Comparison of ENCODE assay signal across 11 cellular contexts in genomic region chr10:9613338-9613737, GRCh38.
DNase-seq lines count a peak whose midpoint lies in the region; ATAC-seq and TF ChIP-seq lines count a peak whose summit lies in the region.
"Had no signal": no experiment of that assay in that cellular context is flagged by ENCODE, and none has a peak within 500 bp of the region (broad histone marks: within the 10 kb centered on the region; RNA-seq: fewer than 3 reads in every experiment).

No MANE protein-coding gene starts in this region.

- no peak overlapping the region for H3K4ac ChIP-seq in IMR-90 (ENCODE audit: low read depth, low read length)

- peak overlapping the region; percentile 75 for H3K18ac ChIP-seq in IMR-90 (ENCODE audit: low read depth, low read length)

- H3K4me2 ChIP-seq in IMR-90 (ENCODE audit: low read depth, low read length): no peak overlapping the region
- H3K4me2 ChIP-seq: BLaER1 had no signal

- no peaks in the 10 kb centered on the region for H3K9me1 ChIP-seq in IMR-90 (ENCODE audit: insufficient read depth, low read length)

- H4K91ac ChIP-seq in IMR-90 (ENCODE audit: insufficient read depth, low read depth, low read length): no peak overlapping the region

- intact Hi-C loops in IMR-90 (cut with micrococcal nuclease) (no loop called here), posterior vena cava (cut with DNase I) (no loop called here), transverse colon (cut with DNase I; ENCODE audit: low total_unique reads) (no loop called here)

- no peak overlapping the region for H2AK5ac ChIP-seq in IMR-90 (ENCODE audit: low read depth, low read length)

- no peak overlapping the region for H3K56ac ChIP-seq in IMR-90 (ENCODE audit: extremely low read depth, insufficient read depth, low read length)

- H3K23ac ChIP-seq in IMR-90 (ENCODE audit: low read depth, low read length): no peak overlapping the region

- no peaks in the 10 kb centered on the region for H4K20me1 ChIP-seq in IMR-90 (ENCODE audit: insufficient read depth, low read length)
- H4K20me1 ChIP-seq: BLaER1 had no signal

- no peak overlapping the region for H2BK120ac ChIP-seq in IMR-90 (ENCODE audit: low read depth, low read length)

- H3K27ac ChIP-seq in IMR-90 (ENCODE audit: insufficient read depth, low read length) (no peak overlapping the region), transverse colon (no peak overlapping the region)
- H3K27ac ChIP-seq: BLaER1 had no signal

- H3K4me3 ChIP-seq in IMR-90 (ENCODE audit: insufficient read depth, low read depth, low read length) (no peak overlapping the region), transverse colon (no peak overlapping the region)
- H3K4me3 ChIP-seq: BLaER1 had no signal

- ATAC-seq in GM19372 (IDR thresholded peaks at IDR 0.05; ENCODE audit: low read depth, unreplicated experiment) (peak; percentile 82), HG02884 (IDR thresholded peaks at IDR 0.05; ENCODE audit: unreplicated experiment) (peak; percentile 95), IMR-90 (ENCODE audit: low read depth) (no peak)

- no TSS peak for BruUV-seq in IMR-90 (replicated peaks; lab: Mats Ljungman, UMichigan)

- H3K36me3 ChIP-seq in IMR-90 (ENCODE audit: control insufficient read depth, insufficient read depth, low read length) (no peaks in the 10 kb centered on the region), transverse colon (no peaks in the 10 kb centered on the region)
- H3K36me3 ChIP-seq: BLaER1 had no signal

- no peak overlapping the region for H4K5ac ChIP-seq in IMR-90 (ENCODE audit: low read depth, low read length)

- no peak overlapping the region for H3K14ac ChIP-seq in IMR-90 (replicated peaks; ENCODE audit: low read depth, low read length)

- H2AK9ac ChIP-seq in IMR-90 (replicated peaks; ENCODE audit: low read depth, low read length, poor library complexity): no peak overlapping the region

- WGBS in IMR-90 (ENCODE audit: extremely low coverage in 2 of 2, insufficient read length in 1 of 2), 2 experiments: no CpG with 5 or more reads among the region's 2 CpGs
- 25 to 48% methylated on average over 2 of the region's 2 CpGs for WGBS in transverse colon (ENCODE audit: low coverage in 1 of 2), 2 donors

- H2BK15ac ChIP-seq in IMR-90 (ENCODE audit: low read depth, low read length): no peak overlapping the region

- H3K27me3 ChIP-seq in IMR-90 (ENCODE audit: control insufficient read depth, insufficient read depth, low read length) (no peaks in the 10 kb centered on the region), transverse colon (no peaks in the 10 kb centered on the region)
- H3K27me3 ChIP-seq: BLaER1 had no signal

- H2BK5ac ChIP-seq in IMR-90 (ENCODE audit: low read depth, low read length, poor library complexity, severe bottlenecking): no peak overlapping the region

- H4K8ac ChIP-seq in IMR-90 (ENCODE audit: low read depth in 2 of 2, low read length in 2 of 2): no peak overlapping the region; a peak in 1 of 4 replicates

- no peak overlapping the region for H3K9ac ChIP-seq in IMR-90 (ENCODE audit: low read depth, low read length)
- H3K9ac ChIP-seq: BLaER1 had no signal

- CTCF ChIA-PET in GM10248 (lab: Yijun Ruan, JAX): no interaction called here
- CTCF ChIA-PET in IMR-90 (lab: Yijun Ruan, JAX): interaction anchor here (1.0 kb wide), 1 partner anchor 10 kb away, joined by 3 read pairs; no protein-coding TSS in a partner anchor

- H3K9me3 ChIP-seq in IMR-90 (ENCODE audit: control insufficient read depth, insufficient read depth, low read length) (no peaks in the 10 kb centered on the region), transverse colon (no peaks in the 10 kb centered on the region)
- H3K9me3 ChIP-seq: BLaER1 had no signal

- POLR2A ChIA-PET in GM10248 (lab: Yijun Ruan, JAX) (no interaction called here), IMR-90 (lab: Charles Lee; ENCODE audit: unreplicated experiment) (no interaction called here)

- H3K4me1 ChIP-seq in IMR-90 (ENCODE audit: control insufficient read depth, insufficient read depth, low read length) (0 out of 2 replicates have a peak, but pooled peaks cover 1% of the 10 kb centered on the region), transverse colon (no peaks in the 10 kb centered on the region)
- H3K4me1 ChIP-seq: BLaER1 had no signal

- dilution Hi-C loops in IMR-90 (cut with HindIII; ENCODE audit: low sequenced_read_pairs, unreplicated experiment): no loop called here

- peak; percentile 31 for DNase-seq in GM10248 (ENCODE audit: extremely low spot score)
- DNase-seq in IMR-90: peak; percentile 16
- no peak for DNase-seq in COLO668 (lab: John Stamatoyannopoulos, UW; ENCODE audit: unreplicated experiment)
- DNase-seq in posterior vena cava (ENCODE audit: low spot score): no peak
- no peak for DNase-seq in transverse colon
- no peak for DNase-seq in cortex of kidney (lab: John Stamatoyannopoulos, UW)
- DNase-seq: hippocampal formation, NCI-H748 treated with DMSO at 0.1 percent for 48 hours had no signal

- no peak for TF ChIP-seq RAD21 in IMR-90 (IDR thresholded peaks at IDR 0.05; ENCODE audit: low read length)

- no peak for TF ChIP-seq CTCF in GM10248 (IDR thresholded peaks at IDR 0.05; ENCODE audit: control extremely low read depth, extremely low read depth, low read depth, missing control alignments)
- TF ChIP-seq CTCF in IMR-90 (conservative IDR thresholded peaks at IDR 0.05; ENCODE audit: low read depth, low read length): no peak
- no peak for TF ChIP-seq CTCF in transverse colon (IDR thresholded peaks at IDR 0.05)

- TF ChIP-seq POLR2A in IMR-90 (IDR thresholded peaks at IDR 0.05; ENCODE audit: low read depth, low read length): no peak
- TF ChIP-seq POLR2A in transverse colon (IDR thresholded peaks at IDR 0.05): no peak

- no peak overlapping the region for H2AFZ ChIP-seq in IMR-90 (replicated peaks; ENCODE audit: low read length, poor library complexity)

- in situ Hi-C loops in IMR-90 (cut with MboI; ENCODE audit: low sequenced_read_pairs) (loop anchor here (10.0 to 25.0 kb wide), 2 partner anchors 1199 to 1421 kb away; no protein-coding TSS in a partner anchor), transverse colon (cut with MboI; ENCODE audit: low pct_ligation_motif_present in 1 of 4, low pct_unique_long_range_greater_than_20kb in 1 of 4, low sequenced_read_pairs in 3 of 4) (loop anchor here in 1 of 4 donors (25.0 kb wide), 1 partner anchor 1424 kb away; no protein-coding TSS in a partner anchor)

- TF ChIP-seq EP300 in transverse colon (IDR thresholded peaks at IDR 0.05; ENCODE audit: low read depth): no peak

- H2BK20ac ChIP-seq in IMR-90 (ENCODE audit: low read depth, low read length): no peak overlapping the region; the same call in 1 of the 2 replicates

- no peaks in the 10 kb centered on the region for H3K79me1 ChIP-seq in IMR-90 (ENCODE audit: low read depth in 1 of 2, low read length in 2 of 2)

TF ChIP-seq in IMR-90, 13 proteins besides CTCF, POLR2A, EP300 and RAD21:
- TF ChIP-seq FOS (IDR thresholded peaks at IDR 0.05; ENCODE audit: low read depth, low read length) (no peak), MXI1 (IDR thresholded peaks at IDR 0.05; ENCODE audit: borderline replicate concordance, low read depth, low read length) (no peak), NFE2L2 (IDR thresholded peaks at IDR 0.05; ENCODE audit: low read depth, low read length) (peak; percentile 95), CHD1 (IDR thresholded peaks at IDR 0.05; ENCODE audit: low read depth, low read length) (no peak), MAFK (IDR thresholded peaks at IDR 0.05; ENCODE audit: low read depth, low read length) (peak; percentile 72), RFX5 (IDR thresholded peaks at IDR 0.05; ENCODE audit: low read depth, low read length) (no peak), CEBPB (IDR thresholded peaks at IDR 0.05; ENCODE audit: low read depth, low read length) (no peak)
TF ChIP-seq in IMR-90: peak in this region for 2.

Comparison
In these comparisons a context has a peak if more than half of its experiments do, and no peak if none do; other contexts are left out.
1. DNase-seq: peak in GM10248 (single experiment) and IMR-90 (single experiment); none in COLO668 (single experiment), posterior vena cava (single experiment), transverse colon (single experiment) and cortex of kidney (single experiment).